27 cellular contexts compared by ENCODE assay signal in the genomic region with DNA sequence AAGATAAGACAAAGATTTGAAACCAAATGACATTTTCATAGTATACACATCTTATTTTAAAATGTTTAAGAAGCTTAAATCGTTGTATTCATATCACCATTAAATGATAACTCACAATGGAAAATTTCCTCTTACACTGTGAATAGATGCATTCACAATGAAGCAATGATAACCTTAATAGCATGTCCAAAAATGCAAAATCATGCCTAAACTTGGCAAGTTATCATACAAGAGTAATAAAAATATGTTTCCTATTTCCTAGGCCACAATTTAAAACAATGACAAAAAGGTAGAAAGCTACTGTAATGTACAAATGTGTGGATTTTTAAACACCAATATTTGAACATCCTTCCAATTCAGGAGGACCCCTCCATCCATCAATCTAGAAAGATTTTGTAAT.
"Had no signal": no experiment of that assay in that cellular context is flagged by ENCODE, and none has a peak within 500 bp of the region (broad histone marks: within the 10 kb centered on the region; RNA-seq: fewer than 3 reads in every experiment).

No MANE protein-coding gene starts in this region.

- H2AFZ ChIP-seq: neural progenitor cell had no signal

- H3K27ac ChIP-seq: heart right ventricle, left lung, lower lobe of right lung, neural progenitor cell, ovary, right atrium auricular region, right lobe of liver, suprapubic skin, thoracic aorta, tibial artery, upper lobe of right lung had no signal

- H3K9me3 ChIP-seq: heart right ventricle, left lung, lower lobe of right lung, ovary, right lobe of liver, suprapubic skin, thoracic aorta, tibial artery, upper lobe of right lung had no signal

- H3K9me3 Mint-ChIP-seq: neural progenitor cell; stimulated activated naive B cell treated with anti-CD40 and anti-IgM and Interleukin-4, amounts not matched to agents 10 μg/mL and 1 μg/mL and 100 μg/mL, for 72 hours had no signal

- H3K4me3 Mint-ChIP-seq: mesothelial cell of epicardium; naive B cell; natural killer cell; nephron progenitor cell; neural progenitor cell; stimulated activated naive B cell treated with anti-CD40 and anti-IgM and Interleukin-4, amounts not matched to agents 10 μg/mL and 1 μg/mL and 100 μg/mL, for 72 hours; stimulated activated naive CD8-positive, alpha-beta T cell treated with anti-CD3 and anti-CD28 coated beads, Interleukin-15, Interleukin-2, amounts not matched to agents 100 ng/mL and 50 ng/mL, for 24 hours had no signal

- H3K4me3 ChIP-seq: heart right ventricle, left lung, lower lobe of right lung, neural progenitor cell, ovary, right atrium auricular region, right lobe of liver, suprapubic skin, thoracic aorta, tibial artery, upper lobe of right lung had no signal

- H3K9ac ChIP-seq: neural progenitor cell had no signal

- H3K27ac Mint-ChIP-seq: naive B cell; natural killer cell; nephron progenitor cell; neural progenitor cell; progenitor cell of endocrine pancreas; stimulated activated naive B cell treated with anti-CD40 and anti-IgM and Interleukin-4, amounts not matched to agents 10 μg/mL and 1 μg/mL and 100 μg/mL, for 72 hours; stimulated activated naive CD8-positive, alpha-beta T cell treated with anti-CD3 and anti-CD28 coated beads, Interleukin-15, Interleukin-2, amounts not matched to agents 100 ng/mL and 50 ng/mL, for 24 hours had no signal

- ATAC-seq: heart right ventricle; left colon; left lung; lower lobe of right lung; natural killer cell; right lobe of liver; stimulated activated naive B cell treated with anti-CD40 and anti-IgM and Interleukin-4, amounts not matched to agents 10 μg/mL and 1 μg/mL and 100 μg/mL, for 72 hours; upper lobe of right lung had no signal

- H3K4me1 ChIP-seq: left lung, lower lobe of right lung, neural progenitor cell, right lobe of liver, suprapubic skin, tibial artery, upper lobe of right lung had no signal

- H3K4me1 Mint-ChIP-seq: naive B cell; natural killer cell; nephron progenitor cell; stimulated activated naive B cell treated with anti-CD40 and anti-IgM and Interleukin-4, amounts not matched to agents 10 μg/mL and 1 μg/mL and 100 μg/mL, for 72 hours had no signal

- H3K36me3 Mint-ChIP-seq: naive B cell; natural killer cell; neural progenitor cell; stimulated activated naive B cell treated with anti-CD40 and anti-IgM and Interleukin-4, amounts not matched to agents 10 μg/mL and 1 μg/mL and 100 μg/mL, for 72 hours had no signal

- H3K27me3 Mint-ChIP-seq: naive B cell; stimulated activated naive B cell treated with anti-CD40 and anti-IgM and Interleukin-4, amounts not matched to agents 10 μg/mL and 1 μg/mL and 100 μg/mL, for 72 hours; stimulated activated naive CD8-positive, alpha-beta T cell treated with anti-CD3 and anti-CD28 coated beads, Interleukin-15, Interleukin-2, amounts not matched to agents 100 ng/mL and 50 ng/mL, for 24 hours had no signal

- FAIRE-seq: urothelium cell line had no signal

- H3K4me2 ChIP-seq: neural progenitor cell had no signal

- H3K36me3 ChIP-seq: heart right ventricle, left lung, lower lobe of right lung, neural progenitor cell, ovary, right atrium auricular region, right lobe of liver, suprapubic skin, thoracic aorta, tibial artery, upper lobe of right lung had no signal

- H3K27me3 ChIP-seq: heart right ventricle, left lung, neural progenitor cell, ovary, right atrium auricular region, right lobe of liver, suprapubic skin, tibial artery, upper lobe of right lung had no signal

- DNase-seq: heart right ventricle; hippocampal formation; kidney; left colon; left lung; lower lobe of right lung; mesendoderm; naive B cell; natural killer cell; nephron progenitor cell; ovary; right lobe of liver; stimulated activated CD4-positive, alpha-beta T cell treated with anti-CD3 and anti-CD28 coated beads, Interleukin-12 subunit alpha, Interleukin-12 subunit beta, amount 100 ng/mL, for 4 hours; stimulated activated CD4-positive, alpha-beta T cell treated with anti-CD3 and anti-CD28 coated beads, Interleukin-15, amount 100 ng/mL, for 24 hours; stimulated activated CD4-positive, alpha-beta T cell treated with anti-CD3 and anti-CD28 coated beads, Interleukin-2, amount 100 ng/mL, for 24 hours; stimulated activated CD4-positive, alpha-beta T cell treated with anti-CD3 and anti-CD28 coated beads, Interleukin-4, amount 100 ng/mL, for 1 hour; stimulated activated naive B cell treated with anti-CD40 and anti-IgM and Interleukin-4, amounts not matched to agents 10 μg/mL and 1 μg/mL and 100 μg/mL, for 72 hours; tibial artery; upper lobe of right lung had no signal
